In the genomic region with DNA sequence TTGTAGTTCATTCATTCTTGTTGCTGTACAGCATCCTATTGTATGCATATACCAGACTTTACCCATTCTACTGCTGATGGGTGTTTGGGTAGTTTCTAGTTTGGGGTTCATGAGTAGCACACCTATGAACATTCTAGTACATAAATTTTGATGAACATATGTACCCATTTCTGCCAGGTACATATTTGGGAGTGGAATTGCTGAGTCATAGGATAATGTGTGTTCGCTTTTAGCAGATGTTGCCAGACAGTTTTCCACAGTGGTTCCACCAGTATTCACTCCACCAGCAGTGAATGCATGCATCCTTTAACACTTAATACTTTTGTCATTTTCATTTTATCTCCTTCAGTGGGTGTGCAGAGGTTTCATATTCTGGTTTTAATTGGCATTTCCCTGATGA, we compare ENCODE assay signal across 3 cellular contexts.
TF ChIP-seq lines count a peak whose summit lies in the region.

No MANE protein-coding gene starts in this region.

TF ChIP-seq in A549, 52 proteins besides CTCF, POLR2A, EP300 and RAD21:
- TF ChIP-seq ZSCAN20 (CRISPR knock-in tag; IDR thresholded peaks at IDR 0.05) = no peak
- TF ChIP-seq MAFK (IDR thresholded peaks at IDR 0.05; ENCODE audit: partially characterized antibody) = peak; percentile 78
- TF ChIP-seq GATA3 (IDR thresholded peaks at IDR 0.05; ENCODE audit: borderline replicate concordance) = no peak
- no peak for TF ChIP-seq HEYL (CRISPR knock-in tag; IDR thresholded peaks at IDR 0.05)
- peak; percentile 45 for TF ChIP-seq NFE2L2 (conservative IDR thresholded peaks at IDR 0.05; ENCODE audit: low read length)

TF ChIP-seq in IMR-90, 13 proteins besides CTCF, POLR2A, EP300 and RAD21:
- TF ChIP-seq RFX5 (IDR thresholded peaks at IDR 0.05; ENCODE audit: low read depth, low read length) (no peak), MAFK (IDR thresholded peaks at IDR 0.05; ENCODE audit: low read depth, low read length) (peak; percentile 48), RCOR1 (IDR thresholded peaks at IDR 0.05; ENCODE audit: insufficient replicate concordance, low read length) (no peak), NFE2L2 (IDR thresholded peaks at IDR 0.05; ENCODE audit: low read depth, low read length) (peak; percentile 76), MXI1 (IDR thresholded peaks at IDR 0.05; ENCODE audit: borderline replicate concordance, low read depth, low read length) (no peak), FOS (IDR thresholded peaks at IDR 0.05; ENCODE audit: low read depth, low read length) (no peak)
- TF ChIP-seq, protein P1, sequence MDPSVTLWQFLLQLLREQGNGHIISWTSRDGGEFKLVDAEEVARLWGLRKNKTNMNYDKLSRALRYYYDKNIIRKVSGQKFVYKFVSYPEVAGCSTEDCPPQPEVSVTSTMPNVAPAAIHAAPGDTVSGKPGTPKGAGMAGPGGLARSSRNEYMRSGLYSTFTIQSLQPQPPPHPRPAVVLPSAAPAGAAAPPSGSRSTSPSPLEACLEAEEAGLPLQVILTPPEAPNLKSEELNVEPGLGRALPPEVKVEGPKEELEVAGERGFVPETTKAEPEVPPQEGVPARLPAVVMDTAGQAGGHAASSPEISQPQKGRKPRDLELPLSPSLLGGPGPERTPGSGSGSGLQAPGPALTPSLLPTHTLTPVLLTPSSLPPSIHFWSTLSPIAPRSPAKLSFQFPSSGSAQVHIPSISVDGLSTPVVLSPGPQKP (IDR thresholded peaks at IDR 0.05; ENCODE audit: borderline replicate concordance, low read depth, low read length) = no peak

TF ChIP-seq in H1, 55 proteins besides CTCF, POLR2A, EP300 and RAD21:
- TF ChIP-seq BACH1 (IDR thresholded peaks at IDR 0.05; ENCODE audit: low read length) (peak; percentile 26; the same call in 1 of the 2 replicates), CTBP2 (IDR thresholded peaks at IDR 0.05; ENCODE audit: borderline replicate concordance, insufficient read depth, insufficient read length, low read length) (no peak), EZH2 (IDR thresholded peaks at IDR 0.05; ENCODE audit: low read depth, low read length, severe bottlenecking) (no peak), CBX5 (IDR thresholded peaks at IDR 0.05; ENCODE audit: low read depth, low read length) (no peak), PHF8 (conservative IDR thresholded peaks at IDR 0.05; ENCODE audit: low read depth, low read length) (no peak)
